1 cellular context compared by ENCODE assay signal in the genomic region with DNA sequence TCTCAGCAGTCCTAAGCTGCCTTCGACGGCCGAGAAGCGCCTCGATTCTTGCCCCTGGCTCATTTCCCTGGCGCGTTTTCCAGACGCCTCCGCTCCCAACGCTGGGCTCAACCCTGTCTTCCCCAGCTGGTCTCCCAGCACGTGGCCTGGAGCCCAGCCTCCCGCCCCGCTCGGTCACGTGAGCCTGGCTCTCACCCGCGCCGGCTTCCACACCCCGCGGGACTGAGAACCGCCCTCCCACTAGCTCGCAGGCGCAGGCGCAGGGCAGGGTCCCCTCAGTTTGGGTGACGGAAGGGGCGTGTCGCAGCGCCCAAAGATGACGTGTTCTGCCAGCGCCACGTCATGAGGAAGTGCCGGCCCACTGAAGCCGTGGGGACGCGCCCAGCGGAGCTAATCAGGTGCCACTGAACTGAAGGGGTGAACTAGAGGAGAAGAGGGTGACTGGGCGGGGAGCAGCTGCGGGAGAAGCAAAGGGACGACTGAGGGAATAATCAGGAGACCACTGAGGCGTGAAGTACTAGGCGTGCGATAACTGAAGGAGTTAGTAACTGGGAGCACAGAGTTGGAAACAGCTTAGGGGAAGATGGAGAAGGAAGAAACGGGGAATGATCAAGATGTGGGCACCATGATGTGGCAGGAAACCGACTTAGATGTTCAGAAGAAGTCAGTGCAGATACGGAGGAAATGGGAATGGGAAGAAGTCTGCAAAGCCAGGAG.
A peak's percentile ranks its signal among the peaks of the same experiment; 100 is the strongest.
TF ChIP-seq lines count a peak whose summit lies in the region.

A gene with protein sequence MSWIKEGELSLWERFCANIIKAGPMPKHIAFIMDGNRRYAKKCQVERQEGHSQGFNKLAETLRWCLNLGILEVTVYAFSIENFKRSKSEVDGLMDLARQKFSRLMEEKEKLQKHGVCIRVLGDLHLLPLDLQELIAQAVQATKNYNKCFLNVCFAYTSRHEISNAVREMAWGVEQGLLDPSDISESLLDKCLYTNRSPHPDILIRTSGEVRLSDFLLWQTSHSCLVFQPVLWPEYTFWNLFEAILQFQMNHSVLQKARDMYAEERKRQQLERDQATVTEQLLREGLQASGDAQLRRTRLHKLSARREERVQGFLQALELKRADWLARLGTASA (plus strand): TSS at position 343 of the 717 bp plus-strand sequence. CDS start 625 bp downstream, outside the sequence.

TF ChIP-seq in HepG2, 621 proteins besides CTCF, POLR2A, EP300 and RAD21 (continued from another document and continues in another):
- TF ChIP-seq, protein P1, sequence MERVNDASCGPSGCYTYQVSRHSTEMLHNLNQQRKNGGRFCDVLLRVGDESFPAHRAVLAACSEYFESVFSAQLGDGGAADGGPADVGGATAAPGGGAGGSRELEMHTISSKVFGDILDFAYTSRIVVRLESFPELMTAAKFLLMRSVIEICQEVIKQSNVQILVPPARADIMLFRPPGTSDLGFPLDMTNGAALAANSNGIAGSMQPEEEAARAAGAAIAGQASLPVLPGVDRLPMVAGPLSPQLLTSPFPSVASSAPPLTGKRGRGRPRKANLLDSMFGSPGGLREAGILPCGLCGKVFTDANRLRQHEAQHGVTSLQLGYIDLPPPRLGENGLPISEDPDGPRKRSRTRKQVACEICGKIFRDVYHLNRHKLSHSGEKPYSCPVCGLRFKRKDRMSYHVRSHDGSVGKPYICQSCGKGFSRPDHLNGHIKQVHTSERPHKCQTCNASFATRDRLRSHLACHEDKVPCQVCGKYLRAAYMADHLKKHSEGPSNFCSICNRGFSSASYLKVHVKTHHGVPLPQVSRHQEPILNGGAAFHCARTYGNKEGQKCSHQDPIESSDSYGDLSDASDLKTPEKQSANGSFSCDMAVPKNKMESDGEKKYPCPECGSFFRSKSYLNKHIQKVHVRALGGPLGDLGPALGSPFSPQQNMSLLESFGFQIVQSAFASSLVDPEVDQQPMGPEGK (CRISPR knock-in tag; IDR thresholded peaks at IDR 0.05) = peak; percentile 64; the same call in 1 of the 2 replicates
- TF ChIP-seq ZNF431 (CRISPR knock-in tag; IDR thresholded peaks at IDR 0.05; ENCODE audit: borderline replicate concordance, low read depth) (no peak; the same call in 1 of the 2 replicates), BORCS8-MEF2B (CRISPR knock-in tag; IDR thresholded peaks at IDR 0.05) (peak; percentile 98), ZNF484 (CRISPR knock-in tag; IDR thresholded peaks at IDR 0.05; ENCODE audit: borderline replicate concordance, low read depth) (0 out of 2 replicates have a peak, but pooled peaks have one; percentile 69), ETV5 (CRISPR knock-in tag; IDR thresholded peaks at IDR 0.05; ENCODE audit: borderline replicate concordance) (peak; percentile 81), RFX3 (CRISPR knock-in tag; IDR thresholded peaks at IDR 0.05) (no peak; the same call in 1 of the 2 replicates), CBX5 (CRISPR knock-in tag; IDR thresholded peaks at IDR 0.05; ENCODE audit: borderline replicate concordance) (peak; percentile 83), FLYWCH1 (CRISPR knock-in tag; IDR thresholded peaks at IDR 0.05) (no peak), SYNCRIP (IDR thresholded peaks at IDR 0.05; ENCODE audit: insufficient read depth, low read depth, low read length) (no peak), TBX3 (IDR thresholded peaks at IDR 0.05; ENCODE audit: borderline replicate concordance) (peak; percentile 60; the same call in 1 of the 2 replicates), MED1 (CRISPR knock-in tag; IDR thresholded peaks at IDR 0.05) (peak; percentile 77), ZNF263 (CRISPR knock-in tag; IDR thresholded peaks at IDR 0.05) (peak; percentile 59; the same call in 1 of the 2 replicates), ZNF326 (CRISPR knock-in tag; IDR thresholded peaks at IDR 0.05; ENCODE audit: borderline replicate concordance) (no peak), ZFP36 (IDR thresholded peaks at IDR 0.05; ENCODE audit: borderline replicate concordance, low read depth, low read length, partially characterized antibody) (no peak), ISL2 (CRISPR knock-in tag; IDR thresholded peaks at IDR 0.05) (peak; percentile 82), JUNB (CRISPR knock-in tag; IDR thresholded peaks at IDR 0.05; ENCODE audit: borderline replicate concordance) (no peak), ARHGAP35 (CRISPR knock-in tag; IDR thresholded peaks at IDR 0.05; ENCODE audit: borderline replicate concordance) (peak; percentile 96), SRF (IDR thresholded peaks at IDR 0.05; ENCODE audit: low read depth, low read length) (peak; percentile 85), JUND (CRISPR knock-in tag; IDR thresholded peaks at IDR 0.05) (no peak; the same call in 1 of the 2 replicates), ZNF761 (CRISPR knock-in tag; conservative IDR thresholded peaks at IDR 0.05) (peak; percentile 96), HOXD1 (CRISPR knock-in tag; IDR thresholded peaks at IDR 0.05) (no peak), ZNF768 (CRISPR knock-in tag; IDR thresholded peaks at IDR 0.05) (peak; percentile 81), ZNF619 (CRISPR knock-in tag; IDR thresholded peaks at IDR 0.05) (peak; percentile 97), PLRG1 (conservative IDR thresholded peaks at IDR 0.05) (no peak), CCDC6 (CRISPR knock-in tag; IDR thresholded peaks at IDR 0.05) (peak; percentile 94), ZBTB42 (CRISPR knock-in tag; IDR thresholded peaks at IDR 0.05) (no peak; the same call in 1 of the 2 replicates), FOXA3 (CRISPR knock-in tag; IDR thresholded peaks at IDR 0.05) (peak; percentile 68), TMF1 (CRISPR knock-in tag; IDR thresholded peaks at IDR 0.05; ENCODE audit: low read depth) (peak; percentile 99), ZNF589 (CRISPR knock-in tag; conservative IDR thresholded peaks at IDR 0.05) (peak; percentile 97), ZNF101 (CRISPR knock-in tag; IDR thresholded peaks at IDR 0.05; ENCODE audit: borderline replicate concordance, low read depth) (peak; percentile 30; the same call in 1 of the 2 replicates), NFE2L2 (IDR thresholded peaks at IDR 0.05; ENCODE audit: low read length) (no peak), SNRNP70 (IDR thresholded peaks at IDR 0.05; ENCODE audit: low read depth, low read length) (no peak), PTBP1 (IDR thresholded peaks at IDR 0.05; ENCODE audit: low read depth, low read length, poor library complexity, severe bottlenecking) (no peak), ZBTB3 (CRISPR knock-in tag; IDR thresholded peaks at IDR 0.05; ENCODE audit: borderline replicate concordance, low read depth) (peak; percentile 96), SMYD3 (CRISPR knock-in tag; IDR thresholded peaks at IDR 0.05) (peak; percentile 97), ZNF12 (CRISPR knock-in tag; IDR thresholded peaks at IDR 0.05) (peak; percentile 77)
- TF ChIP-seq, protein P2, sequence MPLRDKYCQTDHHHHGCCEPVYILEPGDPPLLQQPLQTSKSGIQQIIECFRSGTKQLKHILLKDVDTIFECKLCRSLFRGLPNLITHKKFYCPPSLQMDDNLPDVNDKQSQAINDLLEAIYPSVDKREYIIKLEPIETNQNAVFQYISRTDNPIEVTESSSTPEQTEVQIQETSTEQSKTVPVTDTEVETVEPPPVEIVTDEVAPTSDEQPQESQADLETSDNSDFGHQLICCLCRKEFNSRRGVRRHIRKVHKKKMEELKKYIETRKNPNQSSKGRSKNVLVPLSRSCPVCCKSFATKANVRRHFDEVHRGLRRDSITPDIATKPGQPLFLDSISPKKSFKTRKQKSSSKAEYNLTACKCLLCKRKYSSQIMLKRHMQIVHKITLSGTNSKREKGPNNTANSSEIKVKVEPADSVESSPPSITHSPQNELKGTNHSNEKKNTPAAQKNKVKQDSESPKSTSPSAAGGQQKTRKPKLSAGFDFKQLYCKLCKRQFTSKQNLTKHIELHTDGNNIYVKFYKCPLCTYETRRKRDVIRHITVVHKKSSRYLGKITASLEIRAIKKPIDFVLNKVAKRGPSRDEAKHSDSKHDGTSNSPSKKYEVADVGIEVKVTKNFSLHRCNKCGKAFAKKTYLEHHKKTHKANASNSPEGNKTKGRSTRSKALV (CRISPR knock-in tag; IDR thresholded peaks at IDR 0.05) = peak; percentile 80; the same call in 1 of the 2 replicates
- TF ChIP-seq, protein P3, sequence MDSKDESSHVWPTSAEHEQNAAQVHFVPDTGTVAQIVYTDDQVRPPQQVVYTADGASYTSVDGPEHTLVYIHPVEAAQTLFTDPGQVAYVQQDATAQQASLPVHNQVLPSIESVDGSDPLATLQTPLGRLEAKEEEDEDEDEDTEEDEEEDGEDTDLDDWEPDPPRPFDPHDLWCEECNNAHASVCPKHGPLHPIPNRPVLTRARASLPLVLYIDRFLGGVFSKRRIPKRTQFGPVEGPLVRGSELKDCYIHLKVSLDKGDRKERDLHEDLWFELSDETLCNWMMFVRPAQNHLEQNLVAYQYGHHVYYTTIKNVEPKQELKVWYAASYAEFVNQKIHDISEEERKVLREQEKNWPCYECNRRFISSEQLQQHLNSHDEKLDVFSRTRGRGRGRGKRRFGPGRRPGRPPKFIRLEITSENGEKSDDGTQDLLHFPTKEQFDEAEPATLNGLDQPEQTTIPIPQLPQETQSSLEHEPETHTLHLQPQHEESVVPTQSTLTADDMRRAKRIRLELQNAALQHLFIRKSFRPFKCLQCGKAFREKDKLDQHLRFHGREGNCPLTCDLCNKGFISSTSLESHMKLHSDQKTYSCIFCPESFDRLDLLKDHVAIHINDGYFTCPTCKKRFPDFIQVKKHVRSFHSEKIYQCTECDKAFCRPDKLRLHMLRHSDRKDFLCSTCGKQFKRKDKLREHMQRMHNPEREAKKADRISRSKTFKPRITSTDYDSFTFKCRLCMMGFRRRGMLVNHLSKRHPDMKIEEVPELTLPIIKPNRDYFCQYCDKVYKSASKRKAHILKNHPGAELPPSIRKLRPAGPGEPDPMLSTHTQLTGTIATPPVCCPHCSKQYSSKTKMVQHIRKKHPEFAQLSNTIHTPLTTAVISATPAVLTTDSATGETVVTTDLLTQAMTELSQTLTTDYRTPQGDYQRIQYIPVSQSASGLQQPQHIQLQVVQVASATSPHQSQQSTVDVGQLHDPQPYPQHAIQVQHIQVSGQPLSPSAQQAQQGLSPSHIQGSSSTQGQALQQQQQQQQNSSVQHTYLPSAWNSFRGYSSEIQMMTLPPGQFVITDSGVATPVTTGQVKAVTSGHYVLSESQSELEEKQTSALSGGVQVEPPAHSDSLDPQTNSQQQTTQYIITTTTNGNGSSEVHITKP (CRISPR knock-in tag; IDR thresholded peaks at IDR 0.05; ENCODE audit: low read depth) = peak; percentile 78; the same call in 1 of the 2 replicates
- TF ChIP-seq, protein P4, sequence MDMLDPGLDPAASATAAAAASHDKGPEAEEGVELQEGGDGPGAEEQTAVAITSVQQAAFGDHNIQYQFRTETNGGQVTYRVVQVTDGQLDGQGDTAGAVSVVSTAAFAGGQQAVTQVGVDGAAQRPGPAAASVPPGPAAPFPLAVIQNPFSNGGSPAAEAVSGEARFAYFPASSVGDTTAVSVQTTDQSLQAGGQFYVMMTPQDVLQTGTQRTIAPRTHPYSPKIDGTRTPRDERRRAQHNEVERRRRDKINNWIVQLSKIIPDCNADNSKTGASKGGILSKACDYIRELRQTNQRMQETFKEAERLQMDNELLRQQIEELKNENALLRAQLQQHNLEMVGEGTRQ (IDR thresholded peaks at IDR 0.05; ENCODE audit: low read depth, low read length) = peak; percentile 94
- TF ChIP-seq, protein P4 (CRISPR knock-in tag; IDR thresholded peaks at IDR 0.05; ENCODE audit: borderline replicate concordance) = peak; percentile 100
- TF ChIP-seq, protein P5, sequence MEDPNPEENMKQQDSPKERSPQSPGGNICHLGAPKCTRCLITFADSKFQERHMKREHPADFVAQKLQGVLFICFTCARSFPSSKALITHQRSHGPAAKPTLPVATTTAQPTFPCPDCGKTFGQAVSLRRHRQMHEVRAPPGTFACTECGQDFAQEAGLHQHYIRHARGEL (CRISPR knock-in tag; IDR thresholded peaks at IDR 0.05) = peak; percentile 97
- TF ChIP-seq, protein P6, sequence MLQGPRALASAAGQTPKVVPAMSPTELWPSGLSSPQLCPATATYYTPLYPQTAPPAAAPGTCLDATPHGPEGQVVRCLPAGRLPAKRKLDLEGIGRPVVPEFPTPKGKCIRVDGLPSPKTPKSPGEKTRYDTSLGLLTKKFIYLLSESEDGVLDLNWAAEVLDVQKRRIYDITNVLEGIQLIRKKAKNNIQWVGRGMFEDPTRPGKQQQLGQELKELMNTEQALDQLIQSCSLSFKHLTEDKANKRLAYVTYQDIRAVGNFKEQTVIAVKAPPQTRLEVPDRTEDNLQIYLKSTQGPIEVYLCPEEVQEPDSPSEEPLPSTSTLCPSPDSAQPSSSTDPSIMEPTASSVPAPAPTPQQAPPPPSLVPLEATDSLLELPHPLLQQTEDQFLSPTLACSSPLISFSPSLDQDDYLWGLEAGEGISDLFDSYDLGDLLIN (CRISPR knock-in tag; IDR thresholded peaks at IDR 0.05; ENCODE audit: borderline replicate concordance) = no peak; the same call in 1 of the 2 replicates
- TF ChIP-seq, protein P7, sequence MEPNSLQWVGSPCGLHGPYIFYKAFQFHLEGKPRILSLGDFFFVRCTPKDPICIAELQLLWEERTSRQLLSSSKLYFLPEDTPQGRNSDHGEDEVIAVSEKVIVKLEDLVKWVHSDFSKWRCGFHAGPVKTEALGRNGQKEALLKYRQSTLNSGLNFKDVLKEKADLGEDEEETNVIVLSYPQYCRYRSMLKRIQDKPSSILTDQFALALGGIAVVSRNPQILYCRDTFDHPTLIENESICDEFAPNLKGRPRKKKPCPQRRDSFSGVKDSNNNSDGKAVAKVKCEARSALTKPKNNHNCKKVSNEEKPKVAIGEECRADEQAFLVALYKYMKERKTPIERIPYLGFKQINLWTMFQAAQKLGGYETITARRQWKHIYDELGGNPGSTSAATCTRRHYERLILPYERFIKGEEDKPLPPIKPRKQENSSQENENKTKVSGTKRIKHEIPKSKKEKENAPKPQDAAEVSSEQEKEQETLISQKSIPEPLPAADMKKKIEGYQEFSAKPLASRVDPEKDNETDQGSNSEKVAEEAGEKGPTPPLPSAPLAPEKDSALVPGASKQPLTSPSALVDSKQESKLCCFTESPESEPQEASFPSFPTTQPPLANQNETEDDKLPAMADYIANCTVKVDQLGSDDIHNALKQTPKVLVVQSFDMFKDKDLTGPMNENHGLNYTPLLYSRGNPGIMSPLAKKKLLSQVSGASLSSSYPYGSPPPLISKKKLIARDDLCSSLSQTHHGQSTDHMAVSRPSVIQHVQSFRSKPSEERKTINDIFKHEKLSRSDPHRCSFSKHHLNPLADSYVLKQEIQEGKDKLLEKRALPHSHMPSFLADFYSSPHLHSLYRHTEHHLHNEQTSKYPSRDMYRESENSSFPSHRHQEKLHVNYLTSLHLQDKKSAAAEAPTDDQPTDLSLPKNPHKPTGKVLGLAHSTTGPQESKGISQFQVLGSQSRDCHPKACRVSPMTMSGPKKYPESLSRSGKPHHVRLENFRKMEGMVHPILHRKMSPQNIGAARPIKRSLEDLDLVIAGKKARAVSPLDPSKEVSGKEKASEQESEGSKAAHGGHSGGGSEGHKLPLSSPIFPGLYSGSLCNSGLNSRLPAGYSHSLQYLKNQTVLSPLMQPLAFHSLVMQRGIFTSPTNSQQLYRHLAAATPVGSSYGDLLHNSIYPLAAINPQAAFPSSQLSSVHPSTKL (CRISPR knock-in tag; IDR thresholded peaks at IDR 0.05) = peak; percentile 81
- TF ChIP-seq, protein P8, sequence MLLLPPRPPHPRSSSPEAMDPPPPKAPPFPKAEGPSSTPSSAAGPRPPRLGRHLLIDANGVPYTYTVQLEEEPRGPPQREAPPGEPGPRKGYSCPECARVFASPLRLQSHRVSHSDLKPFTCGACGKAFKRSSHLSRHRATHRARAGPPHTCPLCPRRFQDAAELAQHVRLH (CRISPR knock-in tag; IDR thresholded peaks at IDR 0.05; ENCODE audit: borderline replicate concordance, low read depth) = peak; percentile 88; the same call in 1 of the 2 replicates
